In the genomic region with DNA sequence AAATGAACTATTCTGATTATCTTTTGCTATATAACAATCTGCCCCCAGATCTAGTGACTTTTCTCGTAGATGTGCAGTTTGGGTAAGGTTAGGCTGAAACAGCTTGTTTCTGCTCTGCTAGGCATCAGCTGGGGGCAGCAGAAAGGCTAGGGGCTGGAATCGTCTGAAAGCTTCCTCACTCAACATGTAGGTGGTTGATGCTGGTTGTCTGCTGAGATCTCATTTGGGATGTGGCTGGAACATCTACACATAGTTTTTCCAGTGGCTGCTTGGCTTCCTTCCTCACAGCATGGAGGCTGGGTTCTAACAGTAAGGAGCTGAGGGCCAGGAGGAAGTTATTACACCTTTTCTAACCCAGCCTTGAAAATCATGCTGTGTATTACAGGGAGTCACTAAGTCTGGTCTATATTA, we compare ENCODE assay signal across 18 cellular contexts. TPM values are rescaled to one million over a fixed set of nuclear protein-coding genes. Genes with fewer than 3 reads are reported as not detected.
DNase-seq lines count a peak whose midpoint lies in the region; ATAC-seq and TF ChIP-seq lines count a peak whose summit lies in the region.
"Had no signal": no experiment of that assay in that cellular context is flagged by ENCODE, and none has a peak within 500 bp of the region (broad histone marks: within the 10 kb centered on the region; RNA-seq: fewer than 3 reads in every experiment).

No MANE protein-coding gene starts in this region.

- CTCF ChIA-PET in OCI-LY7 (lab: Charles Lee; ENCODE audit: unreplicated experiment): interaction anchor here (0.6 kb wide), 1 partner anchor 191 kb away, joined by 3 read pairs; no protein-coding TSS in a partner anchor

- H3K9me3 Mint-ChIP-seq in endodermal cell: peaks cover 2% of the 10 kb centered on the region
- H3K9me3 Mint-ChIP-seq in progenitor cell of endocrine pancreas (ENCODE audit: low read depth): peaks cover 9% of the 10 kb centered on the region
- H3K9me3 Mint-ChIP-seq: T-helper 1 cell treated with Interleukin-12 subunit alpha and Interleukin-12 subunit beta and Interleukin-4 antibody, amounts not matched to agents 30 μg/mL and 1 μg/mL, for 36 hours had no signal

- H3K4me3 ChIP-seq in cardiac muscle cell (no peak overlapping the region), OCI-LY7 (ENCODE audit: low read depth, low read length, poor library complexity, severe bottlenecking) (no peak overlapping the region), endodermal cell (ENCODE audit: low read length) (no peak overlapping the region)
- H3K4me3 ChIP-seq: right lobe of liver, tibial nerve had no signal

- no peak for ATAC-seq in left cardiac atrium
- ATAC-seq in omental fat pad (ENCODE audit: low FRiP score): no peak
- ATAC-seq in HG02610 (IDR thresholded peaks at IDR 0.05; ENCODE audit: unreplicated experiment): no peak

- intact Hi-C loops in left cardiac atrium (cut with DNase I): no loop called here
- intact Hi-C loops in OCI-LY7 (cut with micrococcal nuclease; ENCODE audit: unreplicated experiment): loop anchor here (10.0 kb wide), 1 partner anchor 63 kb away; no protein-coding TSS in a partner anchor

- peaks cover 16% of the 10 kb centered on the region for H3K4me1 ChIP-seq in cardiac muscle cell (ENCODE audit: low read depth)
- H3K4me1 ChIP-seq in OCI-LY7 (ENCODE audit: insufficient read depth, low read length, poor library complexity, severe bottlenecking): peaks cover 15% of the 10 kb centered on the region
- peaks cover 6% of the 10 kb centered on the region for H3K4me1 ChIP-seq in endodermal cell (ENCODE audit: control insufficient read depth, insufficient read depth, low read length)
- H3K4me1 ChIP-seq: right lobe of liver had no signal

- no peaks in the 10 kb centered on the region for H3K9me2 ChIP-seq in OCI-LY7 (ENCODE audit: insufficient read depth, low read length)

- no peak overlapping the region for H3K9ac ChIP-seq in endodermal cell (ENCODE audit: extremely low read depth, low read length, poor library complexity, severe bottlenecking)

- no peaks in the 10 kb centered on the region for H3K27me3 Mint-ChIP-seq in endodermal cell (ENCODE audit: insufficient read depth)
- H3K27me3 Mint-ChIP-seq in progenitor cell of endocrine pancreas: no peaks in the 10 kb centered on the region

- peaks cover 2% of the 10 kb centered on the region for H3K36me3 Mint-ChIP-seq in endodermal cell (ENCODE audit: low read depth)
- H3K36me3 Mint-ChIP-seq in progenitor cell of endocrine pancreas (ENCODE audit: insufficient read depth): peaks cover 10% of the 10 kb centered on the region

- peak overlapping the region; percentile 5 for H3K27ac Mint-ChIP-seq in endodermal cell
- peak overlapping the region; percentile 55 for H3K27ac Mint-ChIP-seq in progenitor cell of endocrine pancreas
- H3K27ac Mint-ChIP-seq: T-helper 1 cell treated with Interleukin-12 subunit alpha and Interleukin-12 subunit beta and Interleukin-4 antibody, amounts not matched to agents 30 μg/mL and 1 μg/mL, for 36 hours had no signal

- TF ChIP-seq CTCF in cardiac muscle cell (IDR thresholded peaks at IDR 0.05; ENCODE audit: low read depth, low read length) (no peak), OCI-LY7 (conservative IDR thresholded peaks at IDR 0.05; ENCODE audit: low read length) (no peak), endodermal cell (conservative IDR thresholded peaks at IDR 0.05) (no peak), progenitor cell of endocrine pancreas (IDR thresholded peaks at IDR 0.05; ENCODE audit: unreplicated experiment) (no peak), omental fat pad (IDR thresholded peaks at IDR 0.05) (no peak)

- WGBS in endodermal cell (ENCODE audit: insufficient coverage in 1 of 2, insufficient read length in 1 of 2), 2 experiments: 71 to 100% methylated on average over 1 to 2 of the region's 2 CpGs

- peaks cover 87% of the 10 kb centered on the region for H3K79me2 ChIP-seq in OCI-LY7 (ENCODE audit: insufficient read depth, low read depth, low read length)

- H3K4me1 Mint-ChIP-seq in endodermal cell: peaks cover 25% of the 10 kb centered on the region
- H3K4me1 Mint-ChIP-seq in progenitor cell of endocrine pancreas (ENCODE audit: low read depth): peaks cover 28% of the 10 kb centered on the region

- BruUV-seq in OCI-LY7 (replicated peaks; lab: Mats Ljungman, UMichigan): no TSS peak

- H3K36me3 ChIP-seq in cardiac muscle cell (no peaks in the 10 kb centered on the region), OCI-LY7 (ENCODE audit: insufficient read depth, low read length) (peaks cover 22% of the 10 kb centered on the region), endodermal cell (ENCODE audit: control insufficient read depth, insufficient read depth, low read length) (no peaks in the 10 kb centered on the region)
- H3K36me3 ChIP-seq: right lobe of liver had no signal

- DNase-seq in cardiac muscle cell (ENCODE audit: low read depth in 1 of 2, low spot score in 1 of 2) (no peak), left cardiac atrium (no peak), OCI-LY7 (ENCODE audit: low spot score) (peak; percentile 11), endodermal cell (no peak), progenitor cell of endocrine pancreas (ENCODE audit: low spot score, unreplicated experiment) (no peak), omental fat pad (ENCODE audit: low spot score) (no peak), dedifferentiated amniotic fluid mesenchymal stem cell (ENCODE audit: extremely low spot score) (no peak)
- DNase-seq: ACHN; activated CD8-positive, alpha-beta memory T cell treated with anti-CD3 and anti-CD28 coated beads, Interleukin-2, amount 50 U/mL, for 4 hours; caudate nucleus; NCI-H1930; NCI-H748 treated with DMSO at 0.1 percent for 48 hours; right lobe of liver; RPMI8226; stimulated activated CD4-positive, alpha-beta T cell treated with anti-CD3 and anti-CD28 coated beads, Interleukin-2, amount 100 ng/mL, for 24 hours had no signal

- no peak overlapping the region for H3K4me3 Mint-ChIP-seq in endodermal cell
- H3K4me3 Mint-ChIP-seq in progenitor cell of endocrine pancreas (ENCODE audit: low read depth): no peak overlapping the region
- H3K4me3 Mint-ChIP-seq: T-helper 1 cell treated with Interleukin-12 subunit alpha and Interleukin-12 subunit beta and Interleukin-4 antibody, amounts not matched to agents 30 μg/mL and 1 μg/mL, for 36 hours had no signal

- 0 out of 2 replicates have a peak overlapping the region, but pooled peaks have one; percentile 27 for H3K4me2 ChIP-seq in OCI-LY7 (ENCODE audit: low read length)

- no peaks in the 10 kb centered on the region for H3K9me3 ChIP-seq in cardiac muscle cell (ENCODE audit: low read depth)
- peaks cover 12% of the 10 kb centered on the region for H3K9me3 ChIP-seq in OCI-LY7 (ENCODE audit: low read length)
- peaks cover 21% of the 10 kb centered on the region for H3K9me3 ChIP-seq in endodermal cell (ENCODE audit: control insufficient read depth, low read length)
- H3K9me3 ChIP-seq: right lobe of liver had no signal

- POLR2A ChIA-PET in OCI-LY7 (lab: Charles Lee): interaction anchor here (0.7 to 1.5 kb wide), 2 partner anchors 8 to 11 kb away, joined by 4 read pairs; no protein-coding TSS in a partner anchor

- H2AFZ ChIP-seq in OCI-LY7 (ENCODE audit: low read length): no peak overlapping the region

- H3K27me3 ChIP-seq in cardiac muscle cell (no peaks in the 10 kb centered on the region), endodermal cell (ENCODE audit: control insufficient read depth, insufficient read depth, low read length, poor library complexity, severe bottlenecking) (no peaks in the 10 kb centered on the region)
- H3K27me3 ChIP-seq: right lobe of liver, tibial nerve had no signal

- H3K27ac ChIP-seq in cardiac muscle cell (peak overlapping the region; percentile 15), OCI-LY7 (ENCODE audit: low read depth, low read length, poor library complexity, severe bottlenecking) (no peak overlapping the region), endodermal cell (ENCODE audit: low read depth, low read length) (no peak overlapping the region)
- H3K27ac ChIP-seq: right lobe of liver, tibial nerve had no signal

- H4K20me1 ChIP-seq in OCI-LY7 (ENCODE audit: insufficient read depth, low read length): no peaks in the 10 kb centered on the region; the same call in none of the 2 replicates

RNA-seq across cellular contexts. Expression of gene USP47, which starts 30.2 kb away (rescaled TPM):
- 50.4 and 59.6 TPM in 2 replicates for total RNA-seq in cardiac muscle cell
- 46.6 and 72.3 TPM in 2 replicates for polyA plus RNA-seq in cardiac muscle cell
- 10 to 100 TPM; 48.3 to 56.4 TPM for total RNA-seq in left cardiac atrium
- 35.2 and 44.1 TPM in 2 replicates for total RNA-seq in OCI-LY7 (2014; rRNA removed; shearing (Covaris generic))
- 39.4 and 42.2 TPM in 2 replicates for total RNA-seq in OCI-LY7 (2022)
- total RNA-seq in endodermal cell: 10 to 100 TPM; 26.3 to 26.9 TPM
- 43.5 TPM for polyA plus RNA-seq in endodermal cell (2013, experiment 1 of 2)
- polyA plus RNA-seq in endodermal cell (2013, experiment 2 of 2): 47.6 TPM
- 81.5 and 85.8 TPM in 2 replicates for total RNA-seq in progenitor cell of endocrine pancreas
- total RNA-seq in omental fat pad: 10 to 100 TPM; 61.0 to 83.3 (median 72.8) TPM
